1 cellular context compared by ENCODE assay signal in genomic region chr1:96845464-96845863, GRCh38.
TF ChIP-seq lines count a peak whose summit lies in the region.

No MANE protein-coding gene starts in this region.

TF ChIP-seq in K562, 482 proteins besides CTCF, POLR2A, EP300 and RAD21 (continued from another document):
- no peak for TF ChIP-seq NFIC (IDR thresholded peaks at IDR 0.05)
- no peak for TF ChIP-seq NFIX (CRISPR knock-in tag; IDR thresholded peaks at IDR 0.05; ENCODE audit: low read depth)
- TF ChIP-seq ZNF431 (CRISPR knock-in tag; IDR thresholded peaks at IDR 0.05), result no peak
TF ChIP-seq in K562: peak in this region for 6.
